3 cellular contexts compared by ENCODE assay signal in genomic region chr15:66706840-66707239, GRCh38.
TF ChIP-seq lines count a peak whose summit lies in the region.

No MANE protein-coding gene starts in this region.

TF ChIP-seq in IMR-90, 13 proteins besides CTCF, POLR2A, EP300 and RAD21:
- no peak for TF ChIP-seq FOS (IDR thresholded peaks at IDR 0.05; ENCODE audit: low read depth, low read length)
- no peak for TF ChIP-seq RCOR1 (IDR thresholded peaks at IDR 0.05; ENCODE audit: insufficient replicate concordance, low read length)
- no peak for TF ChIP-seq ELK1 (IDR thresholded peaks at IDR 0.05; ENCODE audit: borderline replicate concordance, low read depth, low read length)
- no peak for TF ChIP-seq MXI1 (IDR thresholded peaks at IDR 0.05; ENCODE audit: borderline replicate concordance, low read depth, low read length)
- TF ChIP-seq CEBPB (IDR thresholded peaks at IDR 0.05; ENCODE audit: low read depth, low read length) = no peak
- no peak for TF ChIP-seq CHD1 (IDR thresholded peaks at IDR 0.05; ENCODE audit: low read depth, low read length)
- TF ChIP-seq USF2 (IDR thresholded peaks at IDR 0.05; ENCODE audit: low read depth, low read length) = no peak
- no peak for TF ChIP-seq RFX5 (IDR thresholded peaks at IDR 0.05; ENCODE audit: low read depth, low read length)
- no peak for TF ChIP-seq MAFK (IDR thresholded peaks at IDR 0.05; ENCODE audit: low read depth, low read length)
- no peak for TF ChIP-seq NFE2L2 (IDR thresholded peaks at IDR 0.05; ENCODE audit: low read depth, low read length)
- TF ChIP-seq SMC3 (IDR thresholded peaks at IDR 0.05; ENCODE audit: low read depth, low read length) = no peak
- TF ChIP-seq MAZ (IDR thresholded peaks at IDR 0.05; ENCODE audit: borderline replicate concordance, low read depth, low read length) = no peak
- TF ChIP-seq BHLHE40 (IDR thresholded peaks at IDR 0.05; ENCODE audit: low read depth, low read length) = no peak

TF ChIP-seq in endothelial cell of umbilical vein, 7 proteins besides CTCF, POLR2A, EP300 and RAD21:
- TF ChIP-seq JUN (IDR thresholded peaks at IDR 0.05; ENCODE audit: borderline replicate concordance, insufficient read depth, insufficient read length, low read depth) (no peak), MYC (IDR thresholded peaks at IDR 0.05; ENCODE audit: low read depth, low read length) (no peak), GATA2 (IDR thresholded peaks at IDR 0.05; ENCODE audit: insufficient read depth, insufficient read length, low read depth, low read length) (no peak), MAX (IDR thresholded peaks at IDR 0.05; ENCODE audit: insufficient read depth, insufficient read length) (no peak), EZH2 (IDR thresholded peaks at IDR 0.05; ENCODE audit: borderline replicate concordance, low read depth, low read length, severe bottlenecking) (no peak), FOS (IDR thresholded peaks at IDR 0.05; ENCODE audit: borderline replicate concordance, insufficient read depth, low read length) (no peak), POLR2AphosphoS5 (IDR thresholded peaks at IDR 0.05; ENCODE audit: insufficient read depth, low read depth, low read length) (no peak)

TF ChIP-seq in HEK293T, 16 proteins besides CTCF, POLR2A, EP300 and RAD21:
- no peak for TF ChIP-seq FOXA1 (IDR thresholded peaks at IDR 0.05)
- no peak for TF ChIP-seq FOXM1 (IDR thresholded peaks at IDR 0.05; ENCODE audit: borderline replicate concordance)
- TF ChIP-seq BHLHE40 (IDR thresholded peaks at IDR 0.05; ENCODE audit: borderline replicate concordance) = no peak
- TF ChIP-seq ARNT (IDR thresholded peaks at IDR 0.05) = no peak
- no peak for TF ChIP-seq CTBP1 (IDR thresholded peaks at IDR 0.05; ENCODE audit: borderline replicate concordance)
- TF ChIP-seq NFRKB (IDR thresholded peaks at IDR 0.05) = no peak
- TF ChIP-seq ELF4 (IDR thresholded peaks at IDR 0.05) = no peak
- no peak for TF ChIP-seq LEF1 (IDR thresholded peaks at IDR 0.05; ENCODE audit: borderline replicate concordance)
- TF ChIP-seq L3MBTL2 (conservative IDR thresholded peaks at IDR 0.05) = no peak
- TF ChIP-seq FOXK2 (IDR thresholded peaks at IDR 0.05) = no peak
- TF ChIP-seq PKNOX1 (IDR thresholded peaks at IDR 0.05) = no peak
- no peak for TF ChIP-seq HDGF (IDR thresholded peaks at IDR 0.05; ENCODE audit: borderline replicate concordance)
- no peak for TF ChIP-seq TARDBP (IDR thresholded peaks at IDR 0.05)
- no peak for TF ChIP-seq SUZ12 (IDR thresholded peaks at IDR 0.05)
- no peak for TF ChIP-seq SP1 (IDR thresholded peaks at IDR 0.05)
